16 cellular contexts compared by ENCODE assay signal in genomic region chr15:47820780-47821319, GRCh38.
DNase-seq lines count a peak whose midpoint lies in the region; ATAC-seq, FAIRE-seq and TF ChIP-seq lines count a peak whose summit lies in the region.
"Had no signal": no experiment of that assay in that cellular context is flagged by ENCODE, and none has a peak within 500 bp of the region (broad histone marks: within the 10 kb centered on the region; RNA-seq: fewer than 3 reads in every experiment).

No MANE protein-coding gene starts in this region.

- no peaks in the 10 kb centered on the region for H3K79me2 ChIP-seq in astrocyte (ENCODE audit: insufficient read depth, low read length)

- H3K4me1 ChIP-seq in astrocyte (ENCODE audit: insufficient read depth, low read length) (no peaks in the 10 kb centered on the region), right cardiac atrium (ENCODE audit: control insufficient read depth, insufficient read depth, low read length) (no peaks in the 10 kb centered on the region)

- peak overlapping the region; percentile 17 for H3K4me2 ChIP-seq in astrocyte (ENCODE audit: low read length)
- H3K4me2 ChIP-seq: BLaER1 had no signal

- H3K9ac ChIP-seq in astrocyte (ENCODE audit: low read length): no peak overlapping the region
- H3K9ac ChIP-seq: BLaER1 had no signal

- POLR2A ChIA-PET in AG04449 (lab: Yijun Ruan, JAX): no interaction called here

- TF ChIP-seq POLR2A in GM18505 (IDR thresholded peaks at IDR 0.05; ENCODE audit: borderline replicate concordance, extremely low read depth, insufficient read depth, insufficient read length): no peak

- CTCF ChIA-PET in AG04449 (lab: Yijun Ruan, JAX): no interaction called here

- H3K36me3 ChIP-seq in astrocyte (ENCODE audit: insufficient read depth, low read length): no peaks in the 10 kb centered on the region
- H3K36me3 ChIP-seq: BLaER1 had no signal

- 29% methylated on average over 7 of the region's 7 CpGs for WGBS in right cardiac atrium

- intact Hi-C loops in right cardiac atrium (cut with DNase I): no loop called here
- intact Hi-C loops in left colon (cut with DNase I, micrococcal nuclease): no loop called here

- no peaks in the 10 kb centered on the region for H3K36me3 Mint-ChIP-seq in astrocyte (ENCODE audit: low read depth, unreplicated experiment)
- H3K36me3 Mint-ChIP-seq: activated naive CD4-positive, alpha-beta T cell treated with anti-CD3 and anti-CD28 coated beads, Interleukin-2, amount 10 ng/mL, durations not matched to agents 7 days and 5 days had no signal

- H3K27ac Mint-ChIP-seq in astrocyte (ENCODE audit: unreplicated experiment): no peak overlapping the region
- H3K27ac Mint-ChIP-seq: activated naive CD4-positive, alpha-beta T cell treated with anti-CD3 and anti-CD28 coated beads, Interleukin-2, amount 10 ng/mL, durations not matched to agents 7 days and 5 days had no signal

- no peak overlapping the region for H2AFZ ChIP-seq in astrocyte (ENCODE audit: low read depth, low read length)

- FAIRE-seq in astrocyte (lab: Jason Lieb, UNC): no peak
- FAIRE-seq: GM19239 had no signal

- TF ChIP-seq CTCF in AG04449 (IDR thresholded peaks at IDR 0.05; ENCODE audit: insufficient read depth, low read length, missing control alignments) (no peak), astrocyte (IDR thresholded peaks at IDR 0.05; ENCODE audit: insufficient read depth, low read depth, low read length) (no peak)

- no peaks in the 10 kb centered on the region for H3K9me3 ChIP-seq in astrocyte (ENCODE audit: insufficient read depth, low read depth, low read length)
- H3K9me3 ChIP-seq in right cardiac atrium (ENCODE audit: control insufficient read depth, low read length): no peaks in the 10 kb centered on the region
- H3K9me3 ChIP-seq: BLaER1 had no signal

- H3K27ac ChIP-seq in astrocyte (ENCODE audit: low read depth, low read length) (no peak overlapping the region), right cardiac atrium (ENCODE audit: low read length) (peak overlapping the region; percentile 42)
- H3K27ac ChIP-seq: BLaER1 had no signal

- H3K27me3 Mint-ChIP-seq in astrocyte (ENCODE audit: low read depth, unreplicated experiment): peaks cover 19% of the 10 kb centered on the region
- H3K27me3 Mint-ChIP-seq: activated naive CD4-positive, alpha-beta T cell treated with anti-CD3 and anti-CD28 coated beads, Interleukin-2, amount 10 ng/mL, durations not matched to agents 7 days and 5 days had no signal

- no peaks in the 10 kb centered on the region for H3K4me1 Mint-ChIP-seq in astrocyte (ENCODE audit: low read depth, unreplicated experiment)
- H3K4me1 Mint-ChIP-seq: activated naive CD4-positive, alpha-beta T cell treated with anti-CD3 and anti-CD28 coated beads, Interleukin-2, amount 10 ng/mL, durations not matched to agents 7 days and 5 days had no signal

- H3K4me3 Mint-ChIP-seq in astrocyte (ENCODE audit: unreplicated experiment): no peak overlapping the region
- H3K4me3 Mint-ChIP-seq: activated naive CD4-positive, alpha-beta T cell treated with anti-CD3 and anti-CD28 coated beads, Interleukin-2, amount 10 ng/mL, durations not matched to agents 7 days and 5 days had no signal

- H3K9me3 Mint-ChIP-seq in astrocyte (ENCODE audit: unreplicated experiment): peaks cover 1% of the 10 kb centered on the region
- H3K9me3 Mint-ChIP-seq: activated naive CD4-positive, alpha-beta T cell treated with anti-CD3 and anti-CD28 coated beads, Interleukin-2, amount 10 ng/mL, durations not matched to agents 7 days and 5 days had no signal

- DNase-seq in AG04449 (ENCODE audit: low read depth, low spot score): peak; percentile 49
- DNase-seq in astrocyte (ENCODE audit: low read depth): peak; percentile 94
- no peak for DNase-seq in right cardiac atrium
- DNase-seq in left colon: no peak
- no peak for DNase-seq in DMS114 treated with DMSO at 0.1 percent for 48 hours (lab: John Stamatoyannopoulos, UW; ENCODE audit: unreplicated experiment)
- no peak for DNase-seq in NCI-H774 (lab: John Stamatoyannopoulos, UW)
- DNase-seq: activated CD4-positive, alpha-beta T cell treated with anti-CD3 and anti-CD28 coated beads, Interleukin-2, amount 50 U/mL, for 4 hours; activated naive CD4-positive, alpha-beta T cell treated with anti-CD3 and anti-CD28 coated beads, Interleukin-2, amount 10 ng/mL, durations not matched to agents 7 days and 5 days; H7; islet precursor cell; Karpas-422; stimulated activated naive CD8-positive, alpha-beta T cell treated with anti-CD3 and anti-CD28 coated beads, Interleukin-15, Interleukin-2, amounts not matched to agents 100 U/mL and 50 U/mL, for 24 hours had no signal

- H4K20me1 ChIP-seq in astrocyte (ENCODE audit: insufficient read depth, low read length): no peaks in the 10 kb centered on the region
- H4K20me1 ChIP-seq: BLaER1 had no signal

- H3K4me3 ChIP-seq in AG04449 (ENCODE audit: low read depth, low read length): no peak overlapping the region
- no peak overlapping the region for H3K4me3 ChIP-seq in astrocyte (ENCODE audit: insufficient read depth, low read depth, low read length)
- H3K4me3 ChIP-seq in right cardiac atrium (ENCODE audit: low read length): no peak overlapping the region
- H3K4me3 ChIP-seq: BLaER1 had no signal

- H3K27me3 ChIP-seq in astrocyte (ENCODE audit: insufficient read depth, low read length) (peaks cover 4% of the 10 kb centered on the region), right cardiac atrium (ENCODE audit: control insufficient read depth, insufficient read depth) (no peaks in the 10 kb centered on the region)
- H3K27me3 ChIP-seq: BLaER1 had no signal

- ATAC-seq in HG02870 (IDR thresholded peaks at IDR 0.05; ENCODE audit: unreplicated experiment) (peak; percentile 69), right cardiac atrium (peak; percentile 57 to 78), GM18505 (IDR thresholded peaks at IDR 0.05; ENCODE audit: unreplicated experiment) (no peak), left colon (no peak)
- ATAC-seq: stimulated activated naive CD8-positive, alpha-beta T cell treated with anti-CD3 and anti-CD28 coated beads, Interleukin-15, Interleukin-2, amounts not matched to agents 100 U/mL and 50 U/mL, for 24 hours had no signal

Comparison
In these comparisons a context has a peak if more than half of its experiments do, and no peak if none do; other contexts are left out.
1. DNase-seq: peak in AG04449 (single experiment) and astrocyte (single experiment); none in right cardiac atrium (0 of 3), left colon (0 of 2), DMS114 treated with DMSO at 0.1 percent for 48 hours (single experiment) and NCI-H774 (single experiment).
2. ATAC-seq: peak in HG02870 (single experiment) and right cardiac atrium (2 of 2); none in GM18505 (single experiment) and left colon (single experiment).